In the genomic region with DNA sequence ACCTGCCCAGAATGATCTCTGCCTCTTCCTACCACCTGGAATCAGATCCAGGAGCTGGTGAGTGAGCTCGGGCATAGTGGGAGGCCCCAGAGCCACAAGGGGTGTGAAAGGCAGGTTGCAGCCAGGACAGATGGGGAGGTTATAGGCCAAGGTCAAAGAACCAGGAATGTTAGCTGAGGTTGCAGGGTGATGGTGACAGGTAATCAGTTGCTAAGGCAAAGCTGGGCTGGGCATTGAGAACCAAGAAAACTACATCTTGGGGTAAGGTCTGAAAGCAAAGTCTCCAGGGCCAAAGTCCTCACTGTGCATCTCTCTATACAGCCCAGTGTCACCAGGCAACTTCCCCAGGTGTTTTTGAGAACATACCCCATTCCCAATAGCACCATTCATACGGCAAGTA, we compare ENCODE assay signal across 23 cellular contexts. TPM values are rescaled to one million over a fixed set of nuclear protein-coding genes. Genes with fewer than 3 reads are reported as not detected.
DNase-seq lines count a peak whose midpoint lies in the region; ATAC-seq, FAIRE-seq and TF ChIP-seq lines count a peak whose summit lies in the region.
"Had no signal": no experiment of that assay in that cellular context is flagged by ENCODE, and none has a peak within 500 bp of the region (broad histone marks: within the 10 kb centered on the region; RNA-seq: fewer than 3 reads in every experiment).

No MANE protein-coding gene starts in this region.

- TF ChIP-seq RAD21 in HepG2 (CRISPR knock-in tag; IDR thresholded peaks at IDR 0.05): no peak

- no peaks in the 10 kb centered on the region for H3K79me2 ChIP-seq in HepG2 (ENCODE audit: insufficient read depth, low read length)

- CTCF ChIA-PET in HepG2 (lab: Yijun Ruan, JAX; ENCODE audit: low intra/inter-chr PET ratio, low total read pairs): no interaction called here

- H3K9me3 Mint-ChIP-seq in type B pancreatic cell: peaks cover 6% of the 10 kb centered on the region
- H3K9me3 Mint-ChIP-seq: CD4-positive, CD25-positive, alpha-beta regulatory T cell; H9 had no signal

- DNase-seq in HepG2 (ENCODE audit: low spot score) (no peak), right lobe of liver (no peak), colonic mucosa (peak; percentile 5), islet precursor cell (peak; percentile 31), type B pancreatic cell (ENCODE audit: extremely low spot score, unreplicated experiment) (peak; percentile 31), T-helper 1 cell (no peak), CD1c-positive myeloid dendritic cell (ENCODE audit: extremely low spot score) (no peak)
- DNase-seq: C1 segment of cervical spinal cord; Caco-2; CD4-positive, CD25-positive, alpha-beta regulatory T cell; CD8-positive, alpha-beta T cell; DMS153; DND-41; GM23248; H9 had no signal

- no TSS peak for BruUV-seq in HepG2 (replicated peaks; lab: Mats Ljungman, UMichigan)

- FAIRE-seq in HepG2 (lab: Jason Lieb, UNC): no peak
- FAIRE-seq: G401.6, GM12892, GM19239 had no signal

- in situ Hi-C loops in HepG2 (cut with HindIII; ENCODE audit: extremely low pct_ligation_motif_present, low pct_unique_long_range_greater_than_20kb): no loop called here

- H4K20me1 ChIP-seq in HepG2 (ENCODE audit: insufficient read depth, low read length): no peaks in the 10 kb centered on the region

- no peak for TF ChIP-seq CTCF in HepG2 (CRISPR knock-in tag; IDR thresholded peaks at IDR 0.05)
- TF ChIP-seq CTCF in right lobe of liver (IDR thresholded peaks at IDR 0.05): no peak
- TF ChIP-seq CTCF in colonic mucosa (IDR thresholded peaks at IDR 0.05): no peak
- no peak for TF ChIP-seq CTCF in type B pancreatic cell (conservative IDR thresholded peaks at IDR 0.05)

- ATAC-seq in HepG2 (no peak), right lobe of liver (no peak), HG03135 (IDR thresholded peaks at IDR 0.05; ENCODE audit: unreplicated experiment) (no peak)
- ATAC-seq: CD8-positive, alpha-beta T cell; HCT116 had no signal

- no peaks in the 10 kb centered on the region for H3K4me1 Mint-ChIP-seq in type B pancreatic cell (ENCODE audit: unreplicated experiment)
- H3K4me1 Mint-ChIP-seq: CD4-positive, CD25-positive, alpha-beta regulatory T cell; H9 had no signal

- peaks cover 3% of the 10 kb centered on the region for H3K36me3 Mint-ChIP-seq in type B pancreatic cell
- H3K36me3 Mint-ChIP-seq: CD4-positive, CD25-positive, alpha-beta regulatory T cell; CD8-positive, alpha-beta T cell had no signal

- H3K27me3 ChIP-seq in HepG2 (ENCODE audit: control insufficient read depth in 1 of 2, insufficient read depth in 2 of 2, low read length in 2 of 2): peaks cover 0 to 4% of the 10 kb centered on the region in 2 experiments; a peak in 4 of 5 replicates
- no peaks in the 10 kb centered on the region for H3K27me3 ChIP-seq in right lobe of liver
- H3K27me3 ChIP-seq in colonic mucosa: no peaks in the 10 kb centered on the region

- H3K27ac Mint-ChIP-seq in type B pancreatic cell: no peak overlapping the region
- H3K27ac Mint-ChIP-seq: CD4-positive, CD25-positive, alpha-beta regulatory T cell; CD8-positive, alpha-beta T cell; H9 had no signal

- H3K4me1 ChIP-seq in HepG2 (ENCODE audit: insufficient read depth, low read length): peaks cover 9% of the 10 kb centered on the region; the same call in 1 of the 2 replicates
- H3K4me1 ChIP-seq in right lobe of liver: no peaks in the 10 kb centered on the region
- no peaks in the 10 kb centered on the region for H3K4me1 ChIP-seq in colonic mucosa
- H3K4me1 ChIP-seq: Caco-2 had no signal

- peaks cover 40% of the 10 kb centered on the region for H3K27me3 Mint-ChIP-seq in type B pancreatic cell

- TF ChIP-seq EP300 in HepG2 (IDR thresholded peaks at IDR 0.05; ENCODE audit: low read depth in 2 of 2, low read length in 2 of 2): no peak
- no peak for TF ChIP-seq EP300 in HepG2 (CRISPR knock-in tag; IDR thresholded peaks at IDR 0.05; ENCODE audit: borderline replicate concordance)

- H3K9me3 ChIP-seq in HepG2 (ENCODE audit: low read length): no peaks in the 10 kb centered on the region
- H3K9me3 ChIP-seq in right lobe of liver: no peaks in the 10 kb centered on the region
- no peaks in the 10 kb centered on the region for H3K9me3 ChIP-seq in colonic mucosa
- H3K9me3 ChIP-seq: Caco-2 had no signal

- H3K36me3 ChIP-seq in HepG2 (replicated peaks in 1 of 2; ENCODE audit: control insufficient read depth in 1 of 2, insufficient read depth in 2 of 2, low read length in 2 of 2) (no peaks in the 10 kb centered on the region), right lobe of liver (no peaks in the 10 kb centered on the region), colonic mucosa (no peaks in the 10 kb centered on the region)

- H2AFZ ChIP-seq in HepG2 (ENCODE audit: low read length): no peak overlapping the region
- H2AFZ ChIP-seq: GM23248 had no signal

- H3K9ac ChIP-seq in HepG2 (ENCODE audit: insufficient read depth, low read depth, low read length) (no peak overlapping the region), colonic mucosa (ENCODE audit: low read depth in 2 of 2, low read length in 2 of 2) (no peak overlapping the region)
- H3K9ac ChIP-seq: GM23248 had no signal

- H3K4me3 ChIP-seq in HepG2 (replicated peaks in 1 of 3; ENCODE audit: insufficient read depth in 1 of 3, low read depth in 2 of 3, low read length in 3 of 3) (no peak overlapping the region), right lobe of liver (no peak overlapping the region), colonic mucosa (no peak overlapping the region)
- H3K4me3 ChIP-seq: GM23248 had no signal

- POLR2A ChIA-PET in HepG2 (lab: Yijun Ruan, JAX): no interaction called here

- TF ChIP-seq POLR2A in HepG2 (IDR thresholded peaks at IDR 0.05; ENCODE audit: insufficient read depth in 1 of 2, low read depth in 2 of 2, low read length in 2 of 2): no peak
- TF ChIP-seq POLR2A in right lobe of liver (IDR thresholded peaks at IDR 0.05): no peak

- WGBS in HepG2 (ENCODE audit: low lambda C conversion rate): 10% methylated on average over 2 of the region's 2 CpGs
- 44% methylated on average over 2 of the region's 2 CpGs for whole genome bisulfite sequencing in right lobe of liver (ENCODE audit: insufficient coverage, low coverage, low lambda C conversion rate, missing lambda C conversion rate)

- H3K4me2 ChIP-seq in HepG2 (ENCODE audit: low read depth, low read length): no peak overlapping the region

- intact Hi-C loops in HepG2 (cut with micrococcal nuclease; ENCODE audit: unreplicated experiment): no loop called here
- intact Hi-C loops in right lobe of liver (cut with DNase I): no loop called here
- intact Hi-C loops in colonic mucosa (cut with DNase I): no loop called here

- H3K4me3 Mint-ChIP-seq in type B pancreatic cell: no peak overlapping the region
- H3K4me3 Mint-ChIP-seq: CD4-positive, CD25-positive, alpha-beta regulatory T cell; CD8-positive, alpha-beta T cell; H9 had no signal

- H3K27ac ChIP-seq in HepG2 (ENCODE audit: extremely low read length, insufficient read depth, low read length) (no peak overlapping the region), right lobe of liver (no peak overlapping the region), colonic mucosa (no peak overlapping the region)
- H3K27ac ChIP-seq: GM23248 had no signal

TF ChIP-seq in HepG2, 621 proteins besides CTCF, POLR2A, EP300 and RAD21 (continues in another document):
- TF ChIP-seq ZNF282 (IDR thresholded peaks at IDR 0.05; ENCODE audit: partially characterized antibody) (no peak), ZNF253 (CRISPR knock-in tag; IDR thresholded peaks at IDR 0.05; ENCODE audit: borderline replicate concordance) (no peak), KAT2B (IDR thresholded peaks at IDR 0.05; ENCODE audit: borderline replicate concordance, low read depth, low read length) (no peak), RARG (CRISPR knock-in tag; IDR thresholded peaks at IDR 0.05; ENCODE audit: low read depth) (no peak), ZNF674 (CRISPR knock-in tag; IDR thresholded peaks at IDR 0.05; ENCODE audit: low read depth) (no peak), RFX5 (IDR thresholded peaks at IDR 0.05; ENCODE audit: low read depth, low read length) (peak; percentile 96), ZNF343 (CRISPR knock-in tag; IDR thresholded peaks at IDR 0.05) (no peak), CCAR2 (optimal IDR thresholded peaks at IDR 0.05; ENCODE audit: low read depth, low read length) (no peak)

RNA-seq across cellular contexts. Expression of a gene that starts 38.4 kb away (rescaled TPM):
- 16.4 and 34.5 TPM in 2 replicates for total RNA-seq in HepG2 (2016; rRNA removed; fragmentation: Illumina TruSeq; extraction: Trizol)
- 3.6 and 3.7 TPM in 2 replicates for total RNA-seq in HepG2 (2016; cell fraction: cytosol; rRNA removed; fragmentation: Illumina TruSeq; extraction: Trizol; ENCODE audit: low read depth)
- total RNA-seq in HepG2 (2016; cell fraction: insoluble cytoplasmic fraction; rRNA removed; fragmentation: Illumina TruSeq; extraction: Trizol): 15.1 and 36.1 TPM in 2 replicates
- 10.4 and 11.0 TPM in 2 replicates for total RNA-seq in HepG2 (2016; cell fraction: membrane; rRNA removed; fragmentation: Illumina TruSeq; extraction: Trizol)
- 42.8 and 45.6 TPM in 2 replicates for total RNA-seq in HepG2 (2016; cell fraction: nucleus; rRNA removed; fragmentation: Illumina TruSeq; extraction: Trizol)
- 17.9 and 30.4 TPM in 2 replicates for polyA plus RNA-seq in HepG2 (2011; rRNA removed)
- polyA plus RNA-seq in HepG2 (2011; cell fraction: cytosol; rRNA removed): 11.3 and 15.1 TPM in 2 replicates
- polyA plus RNA-seq in HepG2 (2011; cell fraction: nucleus; rRNA removed): 48.6 and 62.7 TPM in 2 replicates
- polyA plus RNA-seq in HepG2 (2012): 10.5 and 12.6 TPM in 2 replicates
- polyA plus RNA-seq in HepG2 (2016; cell fraction: cytosol; fragmentation: Illumina TruSeq; extraction: Trizol; ENCODE audit: low read depth): 2.5 TPM in 2 replicates
- polyA plus RNA-seq in HepG2 (2016; cell fraction: insoluble cytoplasmic fraction; fragmentation: Illumina TruSeq; extraction: Trizol; ENCODE audit: low read depth): 11.9 and 14.6 TPM in 2 replicates
- polyA plus RNA-seq in HepG2 (2016; cell fraction: membrane; fragmentation: Illumina TruSeq; extraction: Trizol; ENCODE audit: low read depth): 5.5 and 6.6 TPM in 2 replicates
- polyA plus RNA-seq in HepG2 (2016; cell fraction: nucleus; fragmentation: Illumina TruSeq; extraction: Trizol; ENCODE audit: insufficient read depth, low read depth): 51.4 and 54.6 TPM in 2 replicates
- polyA minus RNA-seq in HepG2 (2011; rRNA and poly(A)+ RNA removed; ENCODE audit: low replicate concordance): 0.02 and 26.3 TPM in 2 replicates
- 7.0 and 11.0 TPM in 2 replicates for polyA minus RNA-seq in HepG2 (2011; cell fraction: cytosol; rRNA and poly(A)+ RNA removed)
- 34.5 and 44.1 TPM in 2 replicates for polyA minus RNA-seq in HepG2 (2011; cell fraction: nucleus; rRNA and poly(A)+ RNA removed)
- under 1 TPM in 5 of 6 experiments, not detected in 1; 0.06 to 0.42 (median 0.12) TPM for total RNA-seq in right lobe of liver
- not detected for total RNA-seq in colonic mucosa
- 3.0 and 7.3 TPM in 2 replicates for total RNA-seq in type B pancreatic cell (ENCODE audit: low replicate concordance)
- total RNA-seq: A172; A673; Caco-2; CD4-positive, CD25-positive, alpha-beta regulatory T cell; CD8-positive, alpha-beta T cell; GM23248 had no signal
- polyA plus RNA-seq: BJ; CD4-positive, CD25-positive, alpha-beta regulatory T cell; GM23248 had no signal

Comparison
In these comparisons a context has a peak if more than half of its experiments do, and no peak if none do; other contexts are left out.
1. DNase-seq: peak in colonic mucosa (single experiment), islet precursor cell (single experiment) and type B pancreatic cell (single experiment); none in HepG2 (single experiment), right lobe of liver (0 of 3), T-helper 1 cell (0 of 5) and CD1c-positive myeloid dendritic cell (single experiment).